Comparison of ENCODE assay signal across 10 cellular contexts in genomic region chr12:64757778-64758177, GRCh38. TPM values are rescaled to one million over a fixed set of nuclear protein-coding genes. Genes with fewer than 3 reads are reported as not detected.
A peak's percentile ranks its signal among the peaks of the same experiment; 100 is the strongest.
DNase-seq lines count a peak whose midpoint lies in the region; ATAC-seq and TF ChIP-seq lines count a peak whose summit lies in the region.
"Had no signal": no experiment of that assay in that cellular context is flagged by ENCODE, and none has a peak within 500 bp of the region (broad histone marks: within the 10 kb centered on the region; RNA-seq: fewer than 3 reads in every experiment).

No MANE protein-coding gene starts in this region.

- ATAC-seq in GM21423 (IDR thresholded peaks at IDR 0.05; ENCODE audit: unreplicated experiment), result peak; percentile 19
- no peak for ATAC-seq in HG02759 (IDR thresholded peaks at IDR 0.05; ENCODE audit: unreplicated experiment)

- intact Hi-C loops in OCI-LY7 (cut with micrococcal nuclease; ENCODE audit: unreplicated experiment) (loop anchor here (2.0 kb wide), 1 partner anchor 147 kb away; the partner anchor contains the start of gene RASSF3), cardiac septum (cut with DNase I) (no loop called here)

- no peaks in the 10 kb centered on the region for H3K36me3 ChIP-seq in OCI-LY7 (ENCODE audit: insufficient read depth, low read length)

- H3K27ac ChIP-seq in OCI-LY7 (ENCODE audit: low read depth, low read length, poor library complexity, severe bottlenecking), result no peak overlapping the region

- no peaks in the 10 kb centered on the region for H3K9me3 ChIP-seq in OCI-LY7 (ENCODE audit: low read length)

- H4K20me1 ChIP-seq in OCI-LY7 (ENCODE audit: insufficient read depth, low read length), result no peaks in the 10 kb centered on the region

- CTCF ChIA-PET in OCI-LY7 (lab: Charles Lee; ENCODE audit: unreplicated experiment), result no interaction called here

- no peaks in the 10 kb centered on the region for H3K27me3 Mint-ChIP-seq in endothelial cell (ENCODE audit: unreplicated experiment)

- no peaks in the 10 kb centered on the region for H3K9me3 Mint-ChIP-seq in endothelial cell (ENCODE audit: unreplicated experiment)

- peaks cover 18% of the 10 kb centered on the region for H3K4me1 ChIP-seq in OCI-LY7 (ENCODE audit: insufficient read depth, low read length, poor library complexity, severe bottlenecking)

- H3K79me2 ChIP-seq in OCI-LY7 (ENCODE audit: insufficient read depth, low read depth, low read length), result peaks cover 4% of the 10 kb centered on the region; the same call in 1 of the 2 replicates

- H3K4me2 ChIP-seq in OCI-LY7 (ENCODE audit: low read length), result peak overlapping the region; percentile 55

- H3K4me3 Mint-ChIP-seq in endothelial cell (ENCODE audit: unreplicated experiment), result peak overlapping the region; percentile 17

- no peak overlapping the region for H2AFZ ChIP-seq in OCI-LY7 (ENCODE audit: low read length)

- H3K4me3 ChIP-seq in OCI-LY7 (ENCODE audit: low read depth, low read length, poor library complexity, severe bottlenecking) (peak overlapping the region; percentile 7), retinal pigment epithelial cell (ENCODE audit: low read length) (peak overlapping the region; percentile 27)

- no peaks in the 10 kb centered on the region for H3K9me2 ChIP-seq in OCI-LY7 (ENCODE audit: insufficient read depth, low read length)

- H3K27ac Mint-ChIP-seq in endothelial cell (ENCODE audit: unreplicated experiment), result no peak overlapping the region

- no peak for DNase-seq in OCI-LY7 (ENCODE audit: low spot score)
- DNase-seq in endothelial cell (ENCODE audit: low spot score), result no peak
- no peak for DNase-seq in retinal pigment epithelial cell (ENCODE audit: low read depth)
- no peak for DNase-seq in RKO (ENCODE audit: low spot score)
- DNase-seq in cardiac septum (ENCODE audit: low spot score), result no peak
- DNase-seq: caudate nucleus; NCI-H1105; stimulated activated CD4-positive, alpha-beta T cell treated with anti-CD3 and anti-CD28 coated beads, Interleukin-1b, Interleukin-23, amount 100 ng/mL, for 48 hours had no signal

- TF ChIP-seq CTCF in OCI-LY7 (conservative IDR thresholded peaks at IDR 0.05; ENCODE audit: low read length), result no peak
- TF ChIP-seq CTCF in endothelial cell (IDR thresholded peaks at IDR 0.05; ENCODE audit: unreplicated experiment), result no peak
- TF ChIP-seq CTCF in retinal pigment epithelial cell (conservative IDR thresholded peaks at IDR 0.05; ENCODE audit: low read depth, low read length), result no peak

- H3K36me3 Mint-ChIP-seq in endothelial cell (ENCODE audit: low read depth, unreplicated experiment), result peaks cover 14% of the 10 kb centered on the region

- H3K4me1 Mint-ChIP-seq in endothelial cell (ENCODE audit: unreplicated experiment), result peaks cover 27% of the 10 kb centered on the region

- BruUV-seq in OCI-LY7 (replicated peaks; lab: Mats Ljungman, UMichigan), result TSS peak; percentile 48

- POLR2A ChIA-PET in OCI-LY7 (lab: Charles Lee), result interaction anchor here (0.8 to 0.9 kb wide), 2 partner anchors 11 to 265 kb away, joined by 3 to 7 read pairs; no protein-coding TSS in a partner anchor

RNA-seq across cellular contexts. Expression of gene GNS, which starts 1.4 kb away (rescaled TPM):
- total RNA-seq in OCI-LY7 (2014; rRNA removed; shearing (Covaris generic)), result 8.0 and 9.4 TPM in 2 replicates
- total RNA-seq in OCI-LY7 (2022), result 16.0 and 18.0 TPM in 2 replicates
- total RNA-seq in endothelial cell (ENCODE audit: unreplicated experiment), result 80.2 TPM
- total RNA-seq in cardiac septum, result 86.6 TPM
